In genomic region chr2:163723352-163723751, GRCh38 we compare ENCODE assay signal across 15 cellular contexts. TPM values are rescaled to one million over a fixed set of nuclear protein-coding genes. Genes with fewer than 3 reads are reported as not detected.
DNase-seq lines count a peak whose midpoint lies in the region; ATAC-seq, FAIRE-seq and TF ChIP-seq lines count a peak whose summit lies in the region.
"Had no signal": no experiment of that assay in that cellular context is flagged by ENCODE, and none has a peak within 500 bp of the region (broad histone marks: within the 10 kb centered on the region; RNA-seq: fewer than 3 reads in every experiment).

No MANE protein-coding gene starts in this region.

- FAIRE-seq in K562 (lab: Jason Lieb, UNC): no peak
- FAIRE-seq: A549, GM12892 had no signal

- no peak for TF ChIP-seq POLR2A in K562 (conservative IDR thresholded peaks at IDR 0.05)

- H3K4me1 ChIP-seq in K562 (replicated peaks in 1 of 2; ENCODE audit: control insufficient read depth in 2 of 2, insufficient read depth in 2 of 2, low read length in 2 of 2): no peaks in the 10 kb centered on the region
- peaks cover 0 to 9% (median 2%) of the 10 kb centered on the region in 4 donors for H3K4me1 ChIP-seq in liver (ENCODE audit: control insufficient read depth in 4 of 4, insufficient read depth in 4 of 4, low read length in 3 of 4)
- H3K4me1 ChIP-seq in left ventricle myocardium inferior: peaks cover 45% of the 10 kb centered on the region
- H3K4me1 ChIP-seq: A549, BE2C had no signal

- 3% methylated on average over 3 of the region's 3 CpGs for WGBS in K562 (ENCODE audit: insufficient coverage, low coverage, missing lambda C conversion rate)
- WGBS in liver: 35% methylated on average over 3 of the region's 3 CpGs

- BruUV-seq in K562 (replicated peaks; lab: Mats Ljungman, UMichigan): no TSS peak

- POLR2A ChIA-PET in K562 (lab: Yijun Ruan, JAX): no interaction called here

- intact Hi-C loops in K562 (cut with micrococcal nuclease) (no loop called here), left ventricle myocardium inferior (cut with micrococcal nuclease) (no loop called here), cardiac septum (cut with DNase I) (no loop called here)

- CTCF ChIA-PET in K562 (lab: Yijun Ruan, JAX; ENCODE audit: low intra/inter-chr PET ratio): no interaction called here

- no peak for TF ChIP-seq RAD21 in K562 (CRISPR knock-in tag; conservative IDR thresholded peaks at IDR 0.05 in 1 of 2, IDR thresholded peaks at IDR 0.05 in 1 of 2)
- TF ChIP-seq RAD21 in liver (IDR thresholded peaks at IDR 0.05): no peak

- no peaks in the 10 kb centered on the region for H3K79me2 ChIP-seq in K562 (ENCODE audit: control insufficient read depth, insufficient read depth, low read length)

- H4K20me1 ChIP-seq in K562 (replicated peaks; ENCODE audit: control insufficient read depth, insufficient read depth, low read length): no peaks in the 10 kb centered on the region

- H3K9me3 ChIP-seq in K562 (replicated peaks; ENCODE audit: control insufficient read depth, insufficient read depth, low read depth, low read length): no peaks in the 10 kb centered on the region
- no peaks in the 10 kb centered on the region for H3K9me3 ChIP-seq in liver (ENCODE audit: control insufficient read depth in 4 of 4, low read length in 3 of 4)
- no peaks in the 10 kb centered on the region for H3K9me3 ChIP-seq in left ventricle myocardium inferior (replicated peaks)
- H3K9me3 ChIP-seq: A549, BE2C had no signal

- no peak overlapping the region for H2AFZ ChIP-seq in K562 (ENCODE audit: low read depth, low read length)

- H3K4me3 ChIP-seq in K562: no peak overlapping the region
- no peak overlapping the region for H3K4me3 ChIP-seq in liver (ENCODE audit: low read depth in 1 of 3, low read length in 3 of 3)
- H3K4me3 ChIP-seq in left ventricle myocardium inferior: no peak overlapping the region
- H3K4me3 ChIP-seq: A549 had no signal

- peak; percentile 73 for DNase-seq in NCI-H82 (lab: John Stamatoyannopoulos, UW)
- DNase-seq in K562 (ENCODE audit: extremely low read depth in 1 of 4, low spot score in 3 of 4): no peak
- DNase-seq in HK-2 (ENCODE audit: unreplicated experiment): no peak
- DNase-seq in left ventricle myocardium inferior: no peak
- DNase-seq in cardiac septum (ENCODE audit: low spot score): no peak
- DNase-seq: BE2C; CD4-positive, alpha-beta memory T cell; DND-41; GDM1 had no signal

- no peak overlapping the region for H3K9ac ChIP-seq in K562 (ENCODE audit: insufficient read depth in 1 of 2, low read depth in 2 of 2, low read length in 2 of 2)
- H3K9ac ChIP-seq in liver (ENCODE audit: low read depth in 1 of 2, low read length in 2 of 2): no peak overlapping the region

- H3K4me2 ChIP-seq in K562 (ENCODE audit: insufficient read depth, low read length): no peak overlapping the region
- H3K4me2 ChIP-seq: A549 had no signal

- no peaks in the 10 kb centered on the region for H3K9me1 ChIP-seq in K562 (ENCODE audit: control insufficient read depth, insufficient read depth, low read length)

- in situ Hi-C loops in K562 (cut with MboI): no loop called here

- no peak for ATAC-seq in K562
- ATAC-seq: A549, HCT116 had no signal

- H3K27me3 ChIP-seq in K562 (ENCODE audit: control insufficient read depth in 2 of 2, insufficient read depth in 2 of 2, low read length in 2 of 2) (no peaks in the 10 kb centered on the region), liver (ENCODE audit: control insufficient read depth in 4 of 4, insufficient read depth in 4 of 4, low read length in 3 of 4) (no peaks in the 10 kb centered on the region), left ventricle myocardium inferior (ENCODE audit: low read depth) (no peaks in the 10 kb centered on the region)
- H3K27me3 ChIP-seq: BE2C had no signal

- H3K27ac ChIP-seq in K562 (ENCODE audit: extremely low read depth, low read depth, low read length): no peak overlapping the region
- H3K27ac ChIP-seq in liver (ENCODE audit: low read depth in 1 of 2, low read length in 2 of 2): no peak overlapping the region
- H3K27ac ChIP-seq in left ventricle myocardium inferior (replicated peaks): no peak overlapping the region
- H3K27ac ChIP-seq: A549, C4-2B had no signal

- no peak for TF ChIP-seq EP300 in K562 (IDR thresholded peaks at IDR 0.05; ENCODE audit: low read length)

- H3K36me3 ChIP-seq in K562 (ENCODE audit: control insufficient read depth, insufficient read depth, low read length) (no peaks in the 10 kb centered on the region), liver (ENCODE audit: control insufficient read depth in 4 of 4, insufficient read depth in 3 of 4, low read depth in 1 of 4, low read length in 3 of 4) (no peaks in the 10 kb centered on the region), left ventricle myocardium inferior (no peaks in the 10 kb centered on the region)
- H3K36me3 ChIP-seq: BE2C had no signal

- TF ChIP-seq CTCF in K562 (IDR thresholded peaks at IDR 0.05 in 2 of 3, conservative IDR thresholded peaks at IDR 0.05 in 1 of 3; ENCODE audit: insufficient read depth in 2 of 3, low read depth in 1 of 3, low read length in 3 of 3): no peak
- TF ChIP-seq CTCF in liver (IDR thresholded peaks at IDR 0.05; ENCODE audit: low read depth, low read length, missing input control): no peak
- no peak for TF ChIP-seq CTCF in left ventricle myocardium inferior (IDR thresholded peaks at IDR 0.05; ENCODE audit: borderline replicate concordance)

TF ChIP-seq in K562, 482 proteins besides CTCF, POLR2A, EP300 and RAD21:
- TF ChIP-seq DDX20 (tag; IDR thresholded peaks at IDR 0.05; ENCODE audit: low read depth) (no peak), FOXK2 (conservative IDR thresholded peaks at IDR 0.05 in 1 of 2, IDR thresholded peaks at IDR 0.05 in 1 of 2; ENCODE audit: low read depth in 2 of 2) (no peak), SIX5 (IDR thresholded peaks at IDR 0.05; ENCODE audit: borderline replicate concordance in 1 of 2, insufficient read depth in 1 of 2, low read depth in 1 of 2, low read length in 2 of 2) (no peak), CEBPB (tag; IDR thresholded peaks at IDR 0.05) (no peak), ZNF263 (CRISPR knock-in tag; IDR thresholded peaks at IDR 0.05; ENCODE audit: borderline replicate concordance) (no peak), ATF3 (IDR thresholded peaks at IDR 0.05) (peak; percentile 7; the same call in 1 of the 2 replicates), ATF3 (CRISPR knock-in tag; conservative IDR thresholded peaks at IDR 0.05) (no peak), ARID2 (IDR thresholded peaks at IDR 0.05) (no peak), CCAR2 (IDR thresholded peaks at IDR 0.05; ENCODE audit: low read depth, low read length) (no peak)

TF ChIP-seq in liver, 16 proteins besides CTCF, POLR2A, EP300 and RAD21 (continues in another document):
- TF ChIP-seq ATF3 (IDR thresholded peaks at IDR 0.05) (peak; percentile 66), GABPA (IDR thresholded peaks at IDR 0.05 in 1 of 2, conservative IDR thresholded peaks at IDR 0.05 in 1 of 2) (no peak), NR2F2 (IDR thresholded peaks at IDR 0.05) (no peak), TAF1 (conservative IDR thresholded peaks at IDR 0.05) (no peak), HNF4A (conservative IDR thresholded peaks at IDR 0.05) (peak; percentile 81 to 88), HNF4G (IDR thresholded peaks at IDR 0.05) (peak; percentile 70), RXRA (IDR thresholded peaks at IDR 0.05) (no peak), FOXA2 (IDR thresholded peaks at IDR 0.05) (no peak), ZBTB33 (IDR thresholded peaks at IDR 0.05) (no peak), JUND (IDR thresholded peaks at IDR 0.05) (peak in 1 of 2 donors; percentile 38), YY1 (IDR thresholded peaks at IDR 0.05) (no peak), FOXA1 (IDR thresholded peaks at IDR 0.05) (no peak), EGR1 (IDR thresholded peaks at IDR 0.05; ENCODE audit: low read depth in 2 of 2) (no peak)

RNA-seq across cellular contexts. Expression of gene FIGN, which starts 12.5 kb away (rescaled TPM):
- not detected in 2 replicates for total RNA-seq in K562 (2011; cell fraction: chromatin; rRNA removed; ENCODE audit: low replicate concordance)
- not detected in 2 replicates for total RNA-seq in K562 (2011; cell fraction: nucleolus; rRNA removed)
- total RNA-seq in K562 (2011; cell fraction: nucleoplasm; rRNA removed): not detected in 2 replicates
- not detected in 2 replicates for total RNA-seq in K562 (2014; rRNA removed)
- total RNA-seq in K562 (2014; rRNA removed; fragmentation: Illumina TruSeq; extraction: Trizol): not detected in 2 replicates
- not detected in 2 replicates for total RNA-seq in K562 (2015; rRNA removed; fragmentation: Illumina TruSeq; extraction: Trizol)
- total RNA-seq in K562 (2021): 0.02 TPM in 2 replicates
- polyA plus RNA-seq in K562 (2011; rRNA removed): not detected in 2 replicates
- polyA plus RNA-seq in K562 (2011; cell fraction: cytosol; rRNA removed): not detected in 2 replicates
- not detected in 2 replicates for polyA plus RNA-seq in K562 (2011; cell fraction: nucleus; rRNA removed)
- not detected in 2 replicates for polyA plus RNA-seq in K562 (2012)
- polyA plus RNA-seq in K562 (2014; fragmentation: Illumina TruSeq; extraction: Trizol): not detected in 2 replicates
- polyA plus RNA-seq in K562 (2014; fragmentation: Nextera tagmentation; extraction: Ambion mirVana): not detected
- not detected in 2 replicates for polyA plus RNA-seq in K562 (2014; rRNA removed)
- not detected in 2 replicates for polyA minus RNA-seq in K562 (2011; rRNA and poly(A)+ RNA removed)
- polyA minus RNA-seq in K562 (2011; cell fraction: cytosol; rRNA and poly(A)+ RNA removed): not detected in 2 replicates
- polyA minus RNA-seq in K562 (2011; cell fraction: nucleus; rRNA and poly(A)+ RNA removed): not detected in 2 replicates
- total RNA-seq in liver: 1 to 10 TPM; 4.9 to 5.4 TPM
- 1 to 10 TPM; 1.1 to 7.8 TPM for polyA plus RNA-seq in liver
- total RNA-seq in left ventricle myocardium inferior: 12.9 TPM
- total RNA-seq in cardiac septum: 16.4 TPM
- total RNA-seq: CD4-positive, alpha-beta memory T cell had no signal
- polyA plus RNA-seq: CD4-positive, alpha-beta memory T cell; IgD-negative memory B cell had no signal

Comparison
In these comparisons a context has a peak if more than half of its experiments do, and no peak if none do; other contexts are left out.
1. RNA of gene FIGN, which starts 12.5 kb away (total RNA-seq): 16.4 TPM in cardiac septum (single experiment), 12.9 TPM in left ventricle myocardium inferior (single experiment) and 4.9 to 5.4 TPM in liver; 0.02 TPM in K562; every median in the first group is over 4 times any median in the second.